ENCODE assay signal across 11 cellular contexts in genomic region chr6:29516108-29516507, GRCh38. TPM values are rescaled to one million over a fixed set of nuclear protein-coding genes. Genes with fewer than 3 reads are reported as not detected.
DNase-seq lines count a peak whose midpoint lies in the region; ATAC-seq, FAIRE-seq and TF ChIP-seq lines count a peak whose summit lies in the region.
"Had no signal": no experiment of that assay in that cellular context is flagged by ENCODE, and none has a peak within 500 bp of the region (broad histone marks: within the 10 kb centered on the region; RNA-seq: fewer than 3 reads in every experiment).

No MANE protein-coding gene starts in this region.

- ATAC-seq in GM19463 (IDR thresholded peaks at IDR 0.05; ENCODE audit: unreplicated experiment): no peak
- ATAC-seq in GM19397 (IDR thresholded peaks at IDR 0.05; ENCODE audit: unreplicated experiment): no peak

- TF ChIP-seq CTCF in mammary epithelial cell (conservative IDR thresholded peaks at IDR 0.05 in 1 of 2, IDR thresholded peaks at IDR 0.05 in 1 of 2; ENCODE audit: extremely low read depth in 1 of 2, insufficient read depth in 1 of 2, low read depth in 1 of 2, low read length in 2 of 2) (no peak), D721Med (IDR thresholded peaks at IDR 0.05; ENCODE audit: insufficient read depth, missing control alignments) (no peak)

- H3K27ac ChIP-seq in mammary epithelial cell (ENCODE audit: insufficient read depth, low read depth, low read length): no peak overlapping the region
- H3K27ac ChIP-seq: uterus had no signal

- no peak for FAIRE-seq in D721Med (lab: Jason Lieb, UNC)

- DNase-seq in NOMO-1 treated with DMSO at 0.1 percent for 48 hours (lab: John Stamatoyannopoulos, UW; ENCODE audit: unreplicated experiment) (peak; percentile 15), NOMO-1 treated with dmso at 0.1 percent for 144 hours (lab: John Stamatoyannopoulos, UW; ENCODE audit: unreplicated experiment) (no peak), NCI-H748 treated with DMSO at 0.1 percent for 48 hours (lab: John Stamatoyannopoulos, UW) (peak; percentile 50), mammary epithelial cell (peak; percentile 93), D721Med (ENCODE audit: insufficient read length, low spot score) (no peak)
- DNase-seq in stimulated activated CD4-positive, alpha-beta T cell treated with anti-CD3 and anti-CD28 coated beads, Interleukin-2, amount 100 ng/mL, for 4 hours (ENCODE audit: low read depth): peak; percentile 4
- DNase-seq: NCI-H524 treated with DMSO at 0.1 percent for 48 hours, uterus had no signal

- in situ Hi-C loops in mammary epithelial cell (cut with MboI; ENCODE audit: low sequenced_read_pairs in 2 of 2): no loop called here

- intact Hi-C loops in mammary epithelial cell (cut with micrococcal nuclease): loop anchor here (2.0 kb wide), 1 partner anchor 101 kb away; the partner anchor contains the start of gene OR12D1

- H3K36me3 ChIP-seq in mammary epithelial cell (ENCODE audit: insufficient read depth, low read length): no peaks in the 10 kb centered on the region
- H3K36me3 ChIP-seq: uterus had no signal

- H3K4me2 ChIP-seq in mammary epithelial cell (ENCODE audit: insufficient read depth, low read depth, low read length): peak overlapping the region; percentile 59

- H3K9me3 ChIP-seq in mammary epithelial cell (replicated peaks; ENCODE audit: insufficient read depth, low read length): no peaks in the 10 kb centered on the region
- H3K9me3 ChIP-seq: uterus had no signal

- H3K4me3 ChIP-seq in mammary epithelial cell (replicated peaks in 1 of 3; ENCODE audit: insufficient read depth in 1 of 3, low read depth in 2 of 3, low read length in 3 of 3): no peak overlapping the region
- H3K4me3 ChIP-seq: uterus had no signal

- 4% methylated on average over 6 of the region's 6 CpGs for WGBS in mammary epithelial cell (ENCODE audit: low coverage, missing lambda C conversion rate)

- H3K79me2 ChIP-seq in mammary epithelial cell (ENCODE audit: insufficient read depth, low read length): no peaks in the 10 kb centered on the region

- CTCF ChIA-PET in mammary epithelial cell (lab: Charles Lee; ENCODE audit: low non-redundant PET): no interaction called here

- no peaks in the 10 kb centered on the region for H4K20me1 ChIP-seq in mammary epithelial cell (ENCODE audit: insufficient read depth, low read length)

- no peak overlapping the region for H3K9ac ChIP-seq in mammary epithelial cell (ENCODE audit: insufficient read depth, low read length)

- H2AFZ ChIP-seq in mammary epithelial cell (ENCODE audit: low read depth, low read length): no peak overlapping the region

- dilution Hi-C loops in mammary epithelial cell (cut with HindIII; ENCODE audit: low sequenced_read_pairs): no loop called here

- no peaks in the 10 kb centered on the region for H3K27me3 ChIP-seq in mammary epithelial cell (ENCODE audit: insufficient read depth, low read length)
- H3K27me3 ChIP-seq: uterus had no signal

- no peaks in the 10 kb centered on the region for H3K4me1 ChIP-seq in mammary epithelial cell (ENCODE audit: insufficient read depth, low read length)
- H3K4me1 ChIP-seq: uterus had no signal

- BruUV-seq in mammary epithelial cell (replicated peaks; lab: Mats Ljungman, UMichigan): no TSS peak

RNA-seq across cellular contexts. Expression of gene MAS1L, which starts 28.4 kb away (rescaled TPM):
- not detected for total RNA-seq in mammary epithelial cell
- polyA plus RNA-seq in mammary epithelial cell: not detected
- polyA minus RNA-seq in mammary epithelial cell: not detected
- polyA plus RNA-seq: neural cell had no signal

RNA-seq across cellular contexts. Expression of gene UBD, which starts 43.4 kb away (rescaled TPM):
- total RNA-seq in mammary epithelial cell: not detected
- polyA plus RNA-seq in mammary epithelial cell: not detected
- not detected for polyA minus RNA-seq in mammary epithelial cell
- polyA plus RNA-seq: neural cell had no signal

RNA-seq across cellular contexts. Expression of gene OR2H1, which starts 59.2 kb away (rescaled TPM):
- total RNA-seq in mammary epithelial cell: not detected
- polyA plus RNA-seq in mammary epithelial cell: not detected
- polyA minus RNA-seq in mammary epithelial cell: not detected
- total RNA-seq: uterus had no signal
- polyA plus RNA-seq: neural cell had no signal

RNA-seq across cellular contexts. Expression of gene OR11A1, which starts 59.2 kb away (rescaled TPM):
- total RNA-seq in mammary epithelial cell: not detected
- not detected for polyA plus RNA-seq in mammary epithelial cell
- polyA minus RNA-seq in mammary epithelial cell: not detected
- total RNA-seq: uterus had no signal
- polyA plus RNA-seq: neural cell had no signal

Comparison
In these comparisons a context has a peak if more than half of its experiments do, and no peak if none do; other contexts are left out.
1. DNase-seq: peak in NOMO-1 treated with DMSO at 0.1 percent for 48 hours (single experiment), NCI-H748 treated with DMSO at 0.1 percent for 48 hours (single experiment), mammary epithelial cell (single experiment) and stimulated activated CD4-positive, alpha-beta T cell treated with anti-CD3 and anti-CD28 coated beads, Interleukin-2, amount 100 ng/mL, for 4 hours (single experiment); none in NOMO-1 treated with dmso at 0.1 percent for 144 hours (single experiment) and D721Med (single experiment).